8 cellular contexts compared by ENCODE assay signal in the genomic region with DNA sequence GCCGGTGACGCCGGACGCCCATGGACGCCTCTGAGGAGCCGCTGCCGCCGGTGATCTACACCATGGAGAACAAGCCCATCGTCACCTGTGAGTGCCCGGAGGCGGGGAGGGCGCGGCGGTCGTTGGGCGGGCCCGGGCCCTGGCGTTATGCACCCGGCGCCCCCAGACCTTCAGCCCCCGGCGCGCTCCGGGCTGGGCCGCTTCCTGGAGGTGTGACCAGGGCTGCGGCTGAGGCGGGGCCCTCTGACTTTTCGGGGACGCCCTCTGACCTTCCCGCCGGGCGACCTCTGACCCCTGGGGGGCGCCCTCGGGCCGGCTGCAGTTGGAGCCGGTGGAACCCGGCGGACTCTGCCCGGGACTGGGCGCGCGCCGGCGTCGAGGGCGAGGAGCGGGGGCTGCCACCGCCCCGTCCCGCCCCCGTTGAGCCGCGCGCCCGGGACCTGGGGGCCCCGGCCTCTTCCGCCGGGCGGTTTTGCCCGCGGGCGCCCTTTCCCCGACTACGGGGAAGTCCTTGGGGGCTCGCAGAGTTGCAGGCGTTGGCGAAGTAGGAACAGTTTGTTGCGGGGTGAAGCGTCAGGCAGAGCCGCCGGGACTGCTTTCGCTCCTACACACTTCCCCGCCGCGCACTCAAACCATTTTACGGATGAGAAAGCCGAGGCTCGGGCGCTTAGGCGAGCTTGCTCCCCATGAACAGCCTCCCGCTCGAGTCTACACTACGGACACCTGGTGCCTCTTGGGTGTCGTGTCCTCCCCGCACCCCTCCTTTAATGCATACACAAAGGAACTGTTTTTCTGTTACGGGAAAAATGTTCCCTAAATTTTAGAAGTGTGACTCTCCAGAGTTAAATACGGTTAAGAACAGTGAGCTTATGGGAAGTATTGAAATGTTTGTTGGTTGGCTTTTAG.
DNase-seq lines count a peak whose midpoint lies in the region; ATAC-seq lines count a peak whose summit lies in the region.

No MANE protein-coding gene starts in this region.

- H3K27ac ChIP-seq in epithelial cell of prostate = peak overlapping the region; percentile 80
- peak overlapping the region; percentile 27 for H3K27ac ChIP-seq in muscle layer of duodenum (ENCODE audit: low read length)

- H3K4me1 ChIP-seq in muscle layer of duodenum (ENCODE audit: control insufficient read depth in 1 of 2, insufficient read depth in 2 of 2, low read length in 2 of 2) = peaks cover 13 to 30% of the 10 kb centered on the region in 2 donors

- peak overlapping the region; percentile 73 to 82 for H3K4me3 ChIP-seq in muscle layer of duodenum (ENCODE audit: low read depth in 1 of 2, low read length in 2 of 2)

- no peaks in the 10 kb centered on the region for H3K36me3 ChIP-seq in muscle layer of duodenum (ENCODE audit: control insufficient read depth in 1 of 2, insufficient read depth in 2 of 2, low read length in 2 of 2)

- H3K27me3 ChIP-seq in muscle layer of duodenum (ENCODE audit: low read depth, low read length) = no peaks in the 10 kb centered on the region

- H3K9me3 ChIP-seq in muscle layer of duodenum (ENCODE audit: control insufficient read depth in 1 of 2, low read length in 2 of 2) = no peaks in the 10 kb centered on the region

- ATAC-seq in HG03039 (IDR thresholded peaks at IDR 0.05; ENCODE audit: unreplicated experiment) = peak; percentile 55

- peak; percentile 85 for DNase-seq in SIG-M5 treated with dmso at 0.1 percent for 504 hours (lab: John Stamatoyannopoulos, UW; ENCODE audit: unreplicated experiment)
- DNase-seq in SIG-M5 (lab: John Stamatoyannopoulos, UW) = no peak
- DNase-seq in NCI-H69 (lab: John Stamatoyannopoulos, UW) = peak; percentile 85
- peak; percentile 87 for DNase-seq in activated CD8-positive, alpha-beta memory T cell treated with anti-CD3 and anti-CD28 coated beads, Interleukin-2, amount 50 U/mL, for 4 hours
- DNase-seq in epithelial cell of prostate (ENCODE audit: low read depth, low spot score) = no peak
- DNase-seq in stimulated activated CD8-positive, alpha-beta memory T cell treated with anti-CD3 and anti-CD28 coated beads, Interleukin-7, amount 100 ng/mL, for 24 hours (ENCODE audit: low read depth) = peak; percentile 66

Comparison
In these comparisons a context has a peak if more than half of its experiments do, and no peak if none do; other contexts are left out.
1. DNase-seq: peak in SIG-M5 treated with dmso at 0.1 percent for 504 hours (single experiment), NCI-H69 (single experiment), activated CD8-positive, alpha-beta memory T cell treated with anti-CD3 and anti-CD28 coated beads, Interleukin-2, amount 50 U/mL, for 4 hours (single experiment) and stimulated activated CD8-positive, alpha-beta memory T cell treated with anti-CD3 and anti-CD28 coated beads, Interleukin-7, amount 100 ng/mL, for 24 hours (single experiment); none in SIG-M5 (single experiment) and epithelial cell of prostate (single experiment).